18 cellular contexts compared by ENCODE assay signal in the genomic region with DNA sequence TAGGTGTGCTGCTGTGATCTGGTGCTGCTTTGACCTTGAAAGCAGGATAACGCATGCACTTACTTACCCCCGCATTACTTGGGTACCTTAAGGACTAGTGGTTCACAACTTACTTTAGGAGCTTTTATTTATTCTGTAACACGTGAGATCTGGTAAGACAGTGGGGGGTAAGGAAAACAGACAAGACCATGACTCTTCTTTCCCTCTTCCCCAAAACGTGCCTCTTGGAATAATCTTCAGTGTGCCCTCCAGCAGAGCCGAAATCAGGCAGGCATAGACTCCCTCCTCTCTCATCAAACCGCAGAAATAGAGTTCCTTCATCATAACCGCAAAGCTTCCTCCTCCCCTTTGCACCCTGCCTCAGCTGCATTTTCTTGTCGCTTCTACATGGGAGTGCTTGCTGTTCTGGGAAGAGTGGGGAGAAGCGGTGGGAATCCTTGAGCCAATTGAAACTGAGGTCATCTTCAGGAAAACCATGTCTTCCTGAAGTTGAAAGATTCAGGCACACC. TPM values are rescaled to one million over a fixed set of nuclear protein-coding genes. Genes with fewer than 3 reads are reported as not detected.
DNase-seq lines count a peak whose midpoint lies in the region; ATAC-seq, FAIRE-seq and TF ChIP-seq lines count a peak whose summit lies in the region.
"Had no signal": no experiment of that assay in that cellular context is flagged by ENCODE, and none has a peak within 500 bp of the region (broad histone marks: within the 10 kb centered on the region; RNA-seq: fewer than 3 reads in every experiment).

No MANE protein-coding gene starts in this region.

- no peaks in the 10 kb centered on the region for H3K9me3 Mint-ChIP-seq in activated CD4-positive, alpha-beta T cell treated with anti-CD3 and anti-CD28 coated beads for 36 hours (ENCODE audit: low read depth)
- no peaks in the 10 kb centered on the region for H3K9me3 Mint-ChIP-seq in IgD-negative memory B cell
- H3K9me3 Mint-ChIP-seq in activated T-helper 1 cell treated with anti-CD3 and anti-CD28 coated beads, Interleukin-12 subunit alpha, Interleukin-12 subunit beta, Interleukin-2, Interleukin-4 antibody, amounts not matched to agents 30 ng/mL and 10 ng/mL and 1 ng/mL, durations not matched to agents 14 hours and 24 hours and 36 hours: no peaks in the 10 kb centered on the region

- H3K4me3 Mint-ChIP-seq in activated CD4-positive, alpha-beta T cell treated with anti-CD3 and anti-CD28 coated beads for 36 hours: no peak overlapping the region
- no peak overlapping the region for H3K4me3 Mint-ChIP-seq in IgD-negative memory B cell
- no peak overlapping the region for H3K4me3 Mint-ChIP-seq in activated T-helper 1 cell treated with anti-CD3 and anti-CD28 coated beads, Interleukin-12 subunit alpha, Interleukin-12 subunit beta, Interleukin-2, Interleukin-4 antibody, amounts not matched to agents 30 ng/mL and 10 ng/mL and 1 ng/mL, durations not matched to agents 14 hours and 24 hours and 36 hours

- no peak overlapping the region for H3K23ac ChIP-seq in mesenchymal stem cell (ENCODE audit: low read length in 2 of 2)

- H2BK12ac ChIP-seq in mesenchymal stem cell (ENCODE audit: low read length in 2 of 2): no peak overlapping the region

- no peak overlapping the region for H3K4me2 ChIP-seq in mesenchymal stem cell (ENCODE audit: low read length, poor library complexity, severe bottlenecking)

- intact Hi-C loops in activated CD4-positive, alpha-beta T cell treated with anti-CD3 and anti-CD28 coated beads for 36 hours (cut with DNase I, micrococcal nuclease): no loop called here
- intact Hi-C loops in activated T-helper 1 cell treated with anti-CD3 and anti-CD28 coated beads, Interleukin-12 subunit alpha, Interleukin-12 subunit beta, Interleukin-2, Interleukin-4 antibody, amounts not matched to agents 30 ng/mL and 10 ng/mL and 1 ng/mL, durations not matched to agents 14 hours and 24 hours and 36 hours (cut with micrococcal nuclease): loop anchor here (5.0 kb wide), 1 partner anchor 41 kb away; a partner anchor contains a TSS

- no peak for DNase-seq in activated CD4-positive, alpha-beta T cell treated with anti-CD3 and anti-CD28 coated beads for 36 hours
- no peak for DNase-seq in activated CD4-positive, alpha-beta T cell treated with anti-CD3 and anti-CD28 coated beads, Interleukin-2, amount 50 U/mL, for 4 hours
- no peak for DNase-seq in activated T-helper 1 cell treated with anti-CD3 and anti-CD28 coated beads, Interleukin-12 subunit alpha, Interleukin-12 subunit beta, Interleukin-2, Interleukin-4 antibody, amounts not matched to agents 30 ng/mL and 10 ng/mL and 1 ng/mL, durations not matched to agents 14 hours and 24 hours and 36 hours (ENCODE audit: low spot score)
- DNase-seq in mesenchymal stem cell (no peak), D721Med (ENCODE audit: insufficient read length, low spot score) (no peak)
- DNase-seq: activated CD4-positive, alpha-beta T cell treated with anti-CD3 and anti-CD28 coated beads for 4 hours; foreskin fibroblast; left lung; upper lobe of left lung had no signal

- TF ChIP-seq CTCF in D721Med (IDR thresholded peaks at IDR 0.05; ENCODE audit: insufficient read depth, missing control alignments): no peak

- H3K9ac ChIP-seq in mesenchymal stem cell (ENCODE audit: low read length): no peak overlapping the region

- no peak overlapping the region for H3K18ac ChIP-seq in mesenchymal stem cell (ENCODE audit: low read depth in 1 of 2, low read length in 2 of 2)

- peak overlapping the region; percentile 59 for H3K27ac Mint-ChIP-seq in activated CD4-positive, alpha-beta T cell treated with anti-CD3 and anti-CD28 coated beads for 36 hours
- H3K27ac Mint-ChIP-seq in IgD-negative memory B cell: peak overlapping the region in 2 of 3 donors; percentile 1 to 71
- peak overlapping the region; percentile 49 for H3K27ac Mint-ChIP-seq in activated T-helper 1 cell treated with anti-CD3 and anti-CD28 coated beads, Interleukin-12 subunit alpha, Interleukin-12 subunit beta, Interleukin-2, Interleukin-4 antibody, amounts not matched to agents 30 ng/mL and 10 ng/mL and 1 ng/mL, durations not matched to agents 14 hours and 24 hours and 36 hours

- 96% methylated on average over 3 of the region's 9 CpGs for WGBS in mesenchymal stem cell

- H3K36me3 Mint-ChIP-seq in activated CD4-positive, alpha-beta T cell treated with anti-CD3 and anti-CD28 coated beads for 36 hours (ENCODE audit: low read depth): peaks cover 67% of the 10 kb centered on the region
- peaks cover 3% of the 10 kb centered on the region for H3K36me3 Mint-ChIP-seq in IgD-negative memory B cell
- H3K36me3 Mint-ChIP-seq in activated T-helper 1 cell treated with anti-CD3 and anti-CD28 coated beads, Interleukin-12 subunit alpha, Interleukin-12 subunit beta, Interleukin-2, Interleukin-4 antibody, amounts not matched to agents 30 ng/mL and 10 ng/mL and 1 ng/mL, durations not matched to agents 14 hours and 24 hours and 36 hours (ENCODE audit: low read depth): peaks cover 67% of the 10 kb centered on the region

- POLR2A ChIA-PET in activated CD4-positive, alpha-beta T cell treated with anti-CD3 and anti-CD28 coated beads for 36 hours (lab: Charles Lee): interaction anchor here (0.6 to 0.7 kb wide), 2 partner anchors 9 to 11 kb away, joined by 3 to 4 read pairs; no protein-coding TSS in a partner anchor

- no peak overlapping the region for H3K4ac ChIP-seq in mesenchymal stem cell (ENCODE audit: low read depth in 1 of 2, low read length in 2 of 2)

- H3K27me3 Mint-ChIP-seq in activated CD4-positive, alpha-beta T cell treated with anti-CD3 and anti-CD28 coated beads for 36 hours: no peaks in the 10 kb centered on the region
- H3K27me3 Mint-ChIP-seq in IgD-negative memory B cell: no peaks in the 10 kb centered on the region
- no peaks in the 10 kb centered on the region for H3K27me3 Mint-ChIP-seq in activated T-helper 1 cell treated with anti-CD3 and anti-CD28 coated beads, Interleukin-12 subunit alpha, Interleukin-12 subunit beta, Interleukin-2, Interleukin-4 antibody, amounts not matched to agents 30 ng/mL and 10 ng/mL and 1 ng/mL, durations not matched to agents 14 hours and 24 hours and 36 hours (ENCODE audit: insufficient read depth)

- H3K36me3 ChIP-seq in mesenchymal stem cell (ENCODE audit: control insufficient read depth in 1 of 2, insufficient read depth in 2 of 2, low read depth in 1 of 2, low read length in 2 of 2): peaks cover 33 to 97% of the 10 kb centered on the region in 2 experiments

- no peak overlapping the region for H3K14ac ChIP-seq in mesenchymal stem cell (ENCODE audit: low read length in 2 of 2)

- CTCF ChIA-PET in activated CD4-positive, alpha-beta T cell treated with anti-CD3 and anti-CD28 coated beads for 36 hours (lab: Charles Lee): interaction anchor here (0.6 to 1.4 kb wide), 3 partner anchors 43 to 331 kb away, joined by 3 to 4 read pairs (median 3); a partner anchor contains a TSS

- no peaks in the 10 kb centered on the region for H3K9me3 ChIP-seq in mesenchymal stem cell (ENCODE audit: control insufficient read depth, low read length)
- H3K9me3 ChIP-seq: left lung, upper lobe of left lung had no signal

- H2AFZ ChIP-seq in mesenchymal stem cell (ENCODE audit: low read depth, low read length): no peak overlapping the region

- peaks cover 8% of the 10 kb centered on the region for H3K4me1 ChIP-seq in mesenchymal stem cell (ENCODE audit: control insufficient read depth, insufficient read depth, low read depth, low read length)

- no peak overlapping the region for H2BK15ac ChIP-seq in mesenchymal stem cell (ENCODE audit: low read depth, poor library complexity, severe bottlenecking)

- H4K8ac ChIP-seq in mesenchymal stem cell (ENCODE audit: low read length): no peak overlapping the region

- no peaks in the 10 kb centered on the region for H3K27me3 ChIP-seq in mesenchymal stem cell (ENCODE audit: control insufficient read depth in 1 of 2, insufficient read depth in 1 of 2, low read length in 2 of 2)
- H3K27me3 ChIP-seq: left lung, upper lobe of left lung had no signal

- no peak for ATAC-seq in activated CD4-positive, alpha-beta T cell treated with anti-CD3 and anti-CD28 coated beads for 36 hours
- ATAC-seq in GM21723 (IDR thresholded peaks at IDR 0.05; ENCODE audit: unreplicated experiment) (no peak), GM21447 (IDR thresholded peaks at IDR 0.05; ENCODE audit: unreplicated experiment) (no peak)
- ATAC-seq: K562, left lung, Right ventricle myocardium inferior had no signal

- H2BK120ac ChIP-seq in mesenchymal stem cell (ENCODE audit: low read depth, low read length): no peak overlapping the region

- FAIRE-seq in D721Med (lab: Jason Lieb, UNC): no peak
- FAIRE-seq: endometrium, K562, small intestine had no signal

- peaks cover 39% of the 10 kb centered on the region for H3K4me1 Mint-ChIP-seq in activated CD4-positive, alpha-beta T cell treated with anti-CD3 and anti-CD28 coated beads for 36 hours
- peaks cover 0 to 4% (median 0%) of the 10 kb centered on the region in 3 donors for H3K4me1 Mint-ChIP-seq in IgD-negative memory B cell
- peaks cover 33% of the 10 kb centered on the region for H3K4me1 Mint-ChIP-seq in activated T-helper 1 cell treated with anti-CD3 and anti-CD28 coated beads, Interleukin-12 subunit alpha, Interleukin-12 subunit beta, Interleukin-2, Interleukin-4 antibody, amounts not matched to agents 30 ng/mL and 10 ng/mL and 1 ng/mL, durations not matched to agents 14 hours and 24 hours and 36 hours (ENCODE audit: low read depth)

- H2AK5ac ChIP-seq in mesenchymal stem cell (ENCODE audit: low read length, severe bottlenecking): no peak overlapping the region

- H3K27ac ChIP-seq in mesenchymal stem cell (ENCODE audit: low read length, poor library complexity, severe bottlenecking): peak overlapping the region; percentile 14
- H3K27ac ChIP-seq: 22Rv1, C4-2B, left lung, upper lobe of left lung had no signal

- no peak overlapping the region for H2BK5ac ChIP-seq in mesenchymal stem cell (ENCODE audit: low read depth, low read length, poor library complexity, severe bottlenecking)

- H3K79me1 ChIP-seq in mesenchymal stem cell (replicated peaks; ENCODE audit: low read length, poor library complexity, severe bottlenecking): peaks cover 26% of the 10 kb centered on the region

- no peak overlapping the region for H3K4me3 ChIP-seq in mesenchymal stem cell (ENCODE audit: insufficient read depth in 1 of 2, low read depth in 1 of 2, low read length in 2 of 2)
- H3K4me3 ChIP-seq: K562, left lung, upper lobe of left lung had no signal

- no peak overlapping the region for H4K91ac ChIP-seq in mesenchymal stem cell (ENCODE audit: low read length)

RNA-seq across cellular contexts. Expression of a gene that starts 43.4 kb away (rescaled TPM):
- 10 to 100 TPM; 16.0 to 17.4 TPM for total RNA-seq in activated CD4-positive, alpha-beta T cell treated with anti-CD3 and anti-CD28 coated beads for 36 hours
- polyA plus RNA-seq in IgD-negative memory B cell: 8.8 TPM
- 15.4 and 17.4 TPM in 2 replicates for total RNA-seq in activated T-helper 1 cell treated with anti-CD3 and anti-CD28 coated beads, Interleukin-12 subunit alpha, Interleukin-12 subunit beta, Interleukin-2, Interleukin-4 antibody, amounts not matched to agents 30 ng/mL and 10 ng/mL and 1 ng/mL, durations not matched to agents 14 hours and 24 hours and 36 hours
- 4.0 TPM for polyA plus RNA-seq in mesenchymal stem cell (2013, experiment 1 of 2)
- 4.5 TPM for polyA plus RNA-seq in mesenchymal stem cell (2013, experiment 2 of 2)
